In genomic region chr1:184859381-184860105, GRCh38 we compare ENCODE assay signal across 15 cellular contexts.
A peak's percentile ranks its signal among the peaks of the same experiment; 100 is the strongest.
DNase-seq lines count a peak whose midpoint lies in the region; ATAC-seq, FAIRE-seq and TF ChIP-seq lines count a peak whose summit lies in the region.
"Had no signal": no experiment of that assay in that cellular context is flagged by ENCODE, and none has a peak within 500 bp of the region (broad histone marks: within the 10 kb centered on the region; RNA-seq: fewer than 3 reads in every experiment).

No MANE protein-coding gene starts in this region.

- H2BK20ac ChIP-seq in H9 (ENCODE audit: low read depth, low read length, poor library complexity, severe bottlenecking): no peak overlapping the region

- no peak overlapping the region for H4K91ac ChIP-seq in H9 (ENCODE audit: insufficient read length, low read depth, low read length)

- no peak overlapping the region for H3T11ph ChIP-seq in H9 (ENCODE audit: low read length)

- H3K4me3 ChIP-seq in bronchial epithelial cell (ENCODE audit: low read depth, low read length) (no peak overlapping the region), body of pancreas (no peak overlapping the region)
- H3K4me3 ChIP-seq: upper lobe of right lung had no signal

- no peak overlapping the region for H3K4me2 ChIP-seq in H9 (ENCODE audit: insufficient read depth, insufficient read length, low read length)

- H3K27me3 Mint-ChIP-seq in H9 (ENCODE audit: low read depth): no peaks in the 10 kb centered on the region; the same call in 1 of the 2 replicates
- peaks cover 9% of the 10 kb centered on the region for H3K27me3 Mint-ChIP-seq in activated naive CD4-positive, alpha-beta T cell treated with anti-CD3 and anti-CD28 coated beads, Interleukin-2, amount 10 ng/mL, durations not matched to agents 7 days and 5 days

- H3K9me3 ChIP-seq in H9 (ENCODE audit: control insufficient read depth, low read depth, low read length): no peaks in the 10 kb centered on the region
- no peaks in the 10 kb centered on the region for H3K9me3 ChIP-seq in body of pancreas
- H3K9me3 ChIP-seq: upper lobe of right lung had no signal

- no peak overlapping the region for H4K8ac ChIP-seq in H9 (replicated peaks; ENCODE audit: insufficient read length, low read depth, low read length)

- DNase-seq in bronchial epithelial cell (ENCODE audit: low read depth) (no peak), H9 (no peak), GM19240 (ENCODE audit: insufficient read length, low spot score) (no peak), body of pancreas (no peak)
- DNase-seq in activated naive CD4-positive, alpha-beta T cell treated with anti-CD3 and anti-CD28 coated beads, Interleukin-2, amount 10 ng/mL, durations not matched to agents 7 days and 5 days: no peak
- DNase-seq: cerebellar nuclear complex; glutamatergic neuron; NK-92 treated with Interleukin-12 subunit alpha and Interleukin-12 subunit beta, amount 100 ng/mL, for 24 hours; stimulated activated CD4-positive, alpha-beta T cell treated with anti-CD3 and anti-CD28 coated beads, Interleukin-1b, Interleukin-23, amount 100 ng/mL, for 48 hours; stimulated activated CD8-positive, alpha-beta memory T cell treated with anti-CD3 and anti-CD28 coated beads, Interleukin-4, amount 100 ng/mL, for 48 hours; upper lobe of right lung had no signal

- no peaks in the 10 kb centered on the region for H4K20me1 ChIP-seq in H9 (ENCODE audit: control insufficient read depth, insufficient read depth, insufficient read length)

- no peaks in the 10 kb centered on the region for H3K36me3 Mint-ChIP-seq in H9 (ENCODE audit: insufficient read depth in 1 of 3, low read depth in 3 of 3)
- no peaks in the 10 kb centered on the region for H3K36me3 Mint-ChIP-seq in activated naive CD4-positive, alpha-beta T cell treated with anti-CD3 and anti-CD28 coated beads, Interleukin-2, amount 10 ng/mL, durations not matched to agents 7 days and 5 days

- no peaks in the 10 kb centered on the region for H3K27me3 ChIP-seq in bronchial epithelial cell (ENCODE audit: control insufficient read depth, insufficient read depth, low read length)
- no peaks in the 10 kb centered on the region for H3K27me3 ChIP-seq in H9 (ENCODE audit: insufficient read depth, low read length)
- no peaks in the 10 kb centered on the region for H3K27me3 ChIP-seq in body of pancreas
- H3K27me3 ChIP-seq: upper lobe of right lung had no signal

- H3K4me1 Mint-ChIP-seq in H9: peaks cover 6 to 7% of the 10 kb centered on the region in 2 experiments; a peak in 3 of 4 replicates
- peaks cover 10% of the 10 kb centered on the region for H3K4me1 Mint-ChIP-seq in activated naive CD4-positive, alpha-beta T cell treated with anti-CD3 and anti-CD28 coated beads, Interleukin-2, amount 10 ng/mL, durations not matched to agents 7 days and 5 days

- TF ChIP-seq CTCF in bronchial epithelial cell (IDR thresholded peaks at IDR 0.05; ENCODE audit: insufficient read depth, low read length, severe bottlenecking) (no peak), H9 (conservative IDR thresholded peaks at IDR 0.05) (no peak), body of pancreas (IDR thresholded peaks at IDR 0.05) (no peak)

- no peak overlapping the region for H3K18ac ChIP-seq in H9 (ENCODE audit: insufficient read length, low read depth, low read length)

- H3K27ac ChIP-seq in H9 (ENCODE audit: insufficient read length, low read depth, low read length) (no peak overlapping the region), body of pancreas (peak overlapping the region in 2 of 4 donors; percentile 55 to 86)
- H3K27ac ChIP-seq: upper lobe of right lung had no signal

- H2AFZ ChIP-seq in H9 (ENCODE audit: low read length): no peak overlapping the region

- H3K9ac ChIP-seq in H9 (ENCODE audit: extremely low read depth, insufficient read length, low read length): no peak overlapping the region

- WGBS in H9 (ENCODE audit: extremely low coverage, insufficient read length, low lambda C conversion rate): no CpG with 5 or more reads among the region's 5 CpGs
- 83 to 85% methylated on average over 5 of the region's 5 CpGs for WGBS in body of pancreas, 2 donors

- H2AK5ac ChIP-seq in H9 (ENCODE audit: insufficient read length, low read length): no peak overlapping the region

- no peak overlapping the region for H3K23ac ChIP-seq in H9 (ENCODE audit: insufficient read length, low read depth, low read length)

- H3K4me3 Mint-ChIP-seq in H9: no peak overlapping the region
- no peak overlapping the region for H3K4me3 Mint-ChIP-seq in activated naive CD4-positive, alpha-beta T cell treated with anti-CD3 and anti-CD28 coated beads, Interleukin-2, amount 10 ng/mL, durations not matched to agents 7 days and 5 days

- H3K23me2 ChIP-seq in H9 (ENCODE audit: insufficient read length, low read depth, low read length, poor library complexity, severe bottlenecking): no peaks in the 10 kb centered on the region

- H4K5ac ChIP-seq in H9 (ENCODE audit: insufficient read length, low read depth, low read length): no peak overlapping the region

- no peak overlapping the region for H2BK15ac ChIP-seq in H9 (ENCODE audit: low read depth, low read length)

- no peak overlapping the region for H3K14ac ChIP-seq in H9 (ENCODE audit: insufficient read depth, low read length)

- H2BK120ac ChIP-seq in H9 (ENCODE audit: low read depth, low read length, poor library complexity, severe bottlenecking): no peak overlapping the region

- intact Hi-C loops in body of pancreas (cut with DNase I): no loop called here

- H3K36me3 ChIP-seq in bronchial epithelial cell (ENCODE audit: control insufficient read depth, insufficient read depth, low read length) (no peaks in the 10 kb centered on the region), body of pancreas (replicated peaks in 1 of 2; ENCODE audit: insufficient read depth in 1 of 2, low read depth in 2 of 2) (no peaks in the 10 kb centered on the region)
- H3K36me3 ChIP-seq: upper lobe of right lung had no signal

- FAIRE-seq in bronchial epithelial cell (lab: Jason Lieb, UNC): peak; percentile 23

- H3K9me3 Mint-ChIP-seq in H9: no peaks in the 10 kb centered on the region
- H3K9me3 Mint-ChIP-seq in activated naive CD4-positive, alpha-beta T cell treated with anti-CD3 and anti-CD28 coated beads, Interleukin-2, amount 10 ng/mL, durations not matched to agents 7 days and 5 days: no peaks in the 10 kb centered on the region
- H3K9me3 Mint-ChIP-seq: activated naive CD4-positive, alpha-beta T cell treated with anti-CD3 and anti-CD28 coated beads, Interleukin-2, amount 50 U/mL, for 72 hours had no signal

- H3K79me2 ChIP-seq in H9 (ENCODE audit: insufficient read depth, low read length): no peaks in the 10 kb centered on the region

- H3K27ac Mint-ChIP-seq in H9: peak overlapping the region in 1 of 3 experiments; percentile 79; a peak in 1 of 7 replicates
- no peak overlapping the region for H3K27ac Mint-ChIP-seq in activated naive CD4-positive, alpha-beta T cell treated with anti-CD3 and anti-CD28 coated beads, Interleukin-2, amount 10 ng/mL, durations not matched to agents 7 days and 5 days
- H3K27ac Mint-ChIP-seq: activated naive CD4-positive, alpha-beta T cell treated with anti-CD3 and anti-CD28 coated beads, Interleukin-2, amount 50 U/mL, for 72 hours had no signal

- H3K4ac ChIP-seq in H9 (ENCODE audit: low read depth, low read length): no peak overlapping the region

- H3K4me1 ChIP-seq in H9 (ENCODE audit: insufficient read depth, low read length) (no peaks in the 10 kb centered on the region; the same call in 1 of the 2 replicates), body of pancreas (peaks cover 81% of the 10 kb centered on the region)

- CTCF ChIA-PET in activated naive CD4-positive, alpha-beta T cell treated with anti-CD3 and anti-CD28 coated beads, Interleukin-2, amount 10 ng/mL, durations not matched to agents 7 days and 5 days (lab: Charles Lee): no interaction called here

- H3K79me1 ChIP-seq in H9 (ENCODE audit: insufficient read depth, low read depth, low read length, poor library complexity, severe bottlenecking): no peaks in the 10 kb centered on the region

- H2BK5ac ChIP-seq in H9 (ENCODE audit: insufficient read length, low read length): no peak overlapping the region

- H2BK12ac ChIP-seq in H9 (ENCODE audit: insufficient read length, low read depth, low read length): no peak overlapping the region

- TF ChIP-seq POLR2A in body of pancreas (IDR thresholded peaks at IDR 0.05): no peak

- ATAC-seq in GM18498 (IDR thresholded peaks at IDR 0.05; ENCODE audit: unreplicated experiment): peak; percentile 51
- peak; percentile 49 for ATAC-seq in GM21515 (IDR thresholded peaks at IDR 0.05; ENCODE audit: unreplicated experiment)
- peak; percentile 48 for ATAC-seq in HG03135 (IDR thresholded peaks at IDR 0.05; ENCODE audit: unreplicated experiment)
- no peak for ATAC-seq in body of pancreas
- ATAC-seq: activated naive CD4-positive, alpha-beta T cell treated with anti-CD3 and anti-CD28 coated beads, Interleukin-2, amount 50 U/mL, for 72 hours; upper lobe of right lung had no signal

- no peak overlapping the region for H3K56ac ChIP-seq in H9 (ENCODE audit: insufficient read length, low read depth, low read length)
